Comparison of ENCODE assay signal across 4 cellular contexts in the genomic region with DNA sequence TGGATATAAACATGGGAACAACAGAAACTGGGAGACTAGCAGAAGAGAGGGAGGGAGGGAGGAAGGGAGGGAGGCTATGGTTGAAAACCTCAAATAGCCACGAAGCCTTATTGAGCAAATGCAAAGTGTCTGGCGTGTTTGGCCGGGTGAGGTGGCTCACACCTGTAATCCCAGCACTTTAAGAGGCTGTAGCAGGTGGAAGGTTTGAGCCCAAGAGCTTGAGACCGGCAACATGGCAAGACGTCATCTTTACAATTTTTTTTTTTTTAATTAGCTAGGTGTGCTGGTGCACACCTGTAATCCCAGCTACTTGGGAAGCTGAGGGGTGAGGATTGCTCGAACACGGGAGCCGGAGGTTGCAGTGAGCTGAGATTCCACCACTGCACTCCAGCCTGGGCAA.
DNase-seq lines count a peak whose midpoint lies in the region; ATAC-seq and TF ChIP-seq lines count a peak whose summit lies in the region.
"Not testable (repeated sequence)": the region's sequence is repeated elsewhere in the genome, so short reads cannot be mapped to it uniquely, and the experiment has no call there.

No MANE protein-coding gene starts in this region.

- not testable (repeated sequence) for H3K79me2 ChIP-seq in mesendoderm (ENCODE audit: control insufficient read depth, insufficient read depth, low read length)

- H3K4me1 ChIP-seq in esophagus muscularis mucosa; lower lobe of right lung; mesendoderm (ENCODE audit: control insufficient read depth, low read depth, low read length): not testable (repeated sequence)

- not testable (repeated sequence) for H3K4me3 Mint-ChIP-seq in osteocyte (ENCODE audit: unreplicated experiment)

- H3K36me3 Mint-ChIP-seq in osteocyte (ENCODE audit: unreplicated experiment): not testable (repeated sequence)

- H3K56ac ChIP-seq in mesendoderm (ENCODE audit: low read length): not testable (repeated sequence)

- not testable (repeated sequence) for H3K27me3 Mint-ChIP-seq in osteocyte (ENCODE audit: unreplicated experiment)

- not testable (repeated sequence) for H3K18ac ChIP-seq in mesendoderm (ENCODE audit: low read length)

- H4K5ac ChIP-seq in mesendoderm (ENCODE audit: low read length): not testable (repeated sequence)

- TF ChIP-seq EP300 in esophagus muscularis mucosa (IDR thresholded peaks at IDR 0.05): not testable (repeated sequence)

- not testable (repeated sequence) for H2BK120ac ChIP-seq in mesendoderm (ENCODE audit: low read depth, low read length)

- TF ChIP-seq CTCF in esophagus muscularis mucosa (IDR thresholded peaks at IDR 0.05); lower lobe of right lung (IDR thresholded peaks at IDR 0.05); osteocyte (IDR thresholded peaks at IDR 0.05): not testable (repeated sequence)

- not testable (repeated sequence) for TF ChIP-seq POLR2A in esophagus muscularis mucosa (IDR thresholded peaks at IDR 0.05; ENCODE audit: low read depth)

- ATAC-seq in lower lobe of right lung: peak in 1 of 2 donors; percentile 1

- H3K9ac ChIP-seq in mesendoderm (ENCODE audit: low read length): not testable (repeated sequence)

- H3K23ac ChIP-seq in mesendoderm (ENCODE audit: low read length): not testable (repeated sequence)

- H3K9me3 Mint-ChIP-seq in osteocyte (ENCODE audit: unreplicated experiment): not testable (repeated sequence)

- H3K79me1 ChIP-seq in mesendoderm (ENCODE audit: low read length): not testable (repeated sequence)

- WGBS in esophagus muscularis mucosa: 62% methylated on average over 8 of the region's 8 CpGs
- WGBS in mesendoderm (ENCODE audit: extremely low coverage, insufficient coverage, low lambda C conversion rate): no CpG with 5 or more reads among the region's 8 CpGs

- intact Hi-C loops in esophagus muscularis mucosa (cut with DNase I); lower lobe of right lung (cut with DNase I): not testable (repeated sequence)

- H2BK5ac ChIP-seq in mesendoderm (ENCODE audit: low read length): not testable (repeated sequence)

- peak; percentile 89 for DNase-seq in esophagus muscularis mucosa (ENCODE audit: extremely low spot score)
- DNase-seq in lower lobe of right lung: peak; percentile 46
- not testable (repeated sequence) for DNase-seq in mesendoderm
- peak; percentile 84 for DNase-seq in osteocyte (ENCODE audit: extremely low spot score, unreplicated experiment)

- not testable (repeated sequence) for H2BK15ac ChIP-seq in mesendoderm (replicated peaks; ENCODE audit: low read depth)

- not testable (repeated sequence) for H3K4me1 Mint-ChIP-seq in osteocyte (ENCODE audit: unreplicated experiment)

- not testable (repeated sequence) for H3K27ac ChIP-seq in esophagus muscularis mucosa (replicated peaks in 1 of 4); lower lobe of right lung; mesendoderm (ENCODE audit: low read depth, low read length)

- H3K27ac Mint-ChIP-seq in osteocyte (ENCODE audit: unreplicated experiment): not testable (repeated sequence)

- H3K9me3 ChIP-seq in esophagus muscularis mucosa (peaks cover 0 to 58% (median 19%) of the 10 kb centered on the region in 4 donors), lower lobe of right lung (peaks cover 52% of the 10 kb centered on the region)

- not testable (repeated sequence) for H3K4me2 ChIP-seq in mesendoderm (ENCODE audit: low read length)

- not testable (repeated sequence) for H3K4ac ChIP-seq in mesendoderm (ENCODE audit: low read depth, low read length)

- not testable (repeated sequence) for H2AK5ac ChIP-seq in mesendoderm (ENCODE audit: low read length)

- H3K4me3 ChIP-seq in esophagus muscularis mucosa, lower lobe of right lung: not testable (repeated sequence)
- H3K4me3 ChIP-seq in mesendoderm (ENCODE audit: low read length): peak overlapping the region; percentile 30

- not testable (repeated sequence) for H3K36me3 ChIP-seq in esophagus muscularis mucosa; lower lobe of right lung; mesendoderm (ENCODE audit: control insufficient read depth, insufficient read depth, low read length)

- peaks cover 0 to 10% (median 0%) of the 10 kb centered on the region in 4 donors for H3K27me3 ChIP-seq in esophagus muscularis mucosa
- not testable (repeated sequence) for H3K27me3 ChIP-seq in lower lobe of right lung (ENCODE audit: low read depth); mesendoderm (ENCODE audit: insufficient read depth, low read length, poor library complexity)

- H4K8ac ChIP-seq in mesendoderm (ENCODE audit: low read depth, low read length): not testable (repeated sequence)
